In genomic region chr22:20857838-20858614, GRCh38 we compare ENCODE assay signal across 8 cellular contexts. TPM values are rescaled to one million over a fixed set of nuclear protein-coding genes. Genes with fewer than 3 reads are reported as not detected.
DNase-seq lines count a peak whose midpoint lies in the region; ATAC-seq and TF ChIP-seq lines count a peak whose summit lies in the region.

No MANE protein-coding gene starts in this region.

- H3K9me3 Mint-ChIP-seq in nephron progenitor cell, result no peaks in the 10 kb centered on the region

- no peak for TF ChIP-seq CTCF in nephron progenitor cell (IDR thresholded peaks at IDR 0.05)

- peak overlapping the region; percentile 86 for H3K4me3 Mint-ChIP-seq in nephron progenitor cell

- peak overlapping the region; percentile 85 for H3K27ac Mint-ChIP-seq in nephron progenitor cell

- H3K27me3 Mint-ChIP-seq in nephron progenitor cell (ENCODE audit: low read depth, poor library complexity), result no peaks in the 10 kb centered on the region

- H3K4me1 Mint-ChIP-seq in nephron progenitor cell, result peaks cover 29% of the 10 kb centered on the region

- peaks cover 6% of the 10 kb centered on the region for H3K36me3 Mint-ChIP-seq in nephron progenitor cell (ENCODE audit: low read depth)

- peak; percentile 39 for ATAC-seq in GM21717 (IDR thresholded peaks at IDR 0.05; ENCODE audit: unreplicated experiment)

- DNase-seq in DMS79 (lab: John Stamatoyannopoulos, UW) (peak; percentile 41), RPMI7951 (ENCODE audit: low read depth) (peak; percentile 79), fibroblast of the conjunctiva (ENCODE audit: low read depth) (peak; percentile 72), nephron progenitor cell (peak; percentile 92)
- peak; percentile 82 for DNase-seq in Jurkat, Clone E6-1 (ENCODE audit: low read depth, low spot score)
- peak; percentile 74 for DNase-seq in activated effector memory CD4-positive, alpha-beta T cell treated with Interleukin-2 at 50 U/mL for 16 hours
- DNase-seq in stimulated activated naive CD4-positive, alpha-beta T cell treated with Interleukin-2 at 50 U/mL for 16 hours (lab: John Stamatoyannopoulos, UW), result peak; percentile 86

- peak overlapping the region; percentile 86 for H3K4me3 ChIP-seq in Jurkat, Clone E6-1 (ENCODE audit: low read length)

RNA-seq across cellular contexts. Expression of gene PI4KA, which starts 0.6 kb away (rescaled TPM):
- polyA plus RNA-seq in Jurkat, Clone E6-1 (2012; ENCODE audit: insufficient read depth, insufficient read length), result 39.6 TPM
- 17.8 and 19.4 TPM in 2 replicates for total RNA-seq in RPMI7951 (2014; rRNA removed; shearing (Covaris generic))

RNA-seq across cellular contexts. Expression of gene SNAP29, which starts 0.8 kb away (rescaled TPM):
- 57.3 TPM for polyA plus RNA-seq in Jurkat, Clone E6-1 (2012; ENCODE audit: insufficient read depth, insufficient read length)
- 9.2 and 13.1 TPM in 2 replicates for total RNA-seq in RPMI7951 (2014; rRNA removed; shearing (Covaris generic))

RNA-seq across cellular contexts. Expression of gene CRKL, which starts 59.2 kb away (rescaled TPM):
- 28.4 TPM for polyA plus RNA-seq in Jurkat, Clone E6-1 (2012; ENCODE audit: insufficient read depth, insufficient read length)
- 26.8 and 27.8 TPM in 2 replicates for total RNA-seq in RPMI7951 (2014; rRNA removed; shearing (Covaris generic))

Comparison
In these comparisons a context has a peak if more than half of its experiments do, and no peak if none do; other contexts are left out.
1. Peak in every context shown above with its lines: DNase-seq, ATAC-seq and H3K4me3 ChIP-seq.
2. DNase-seq: peak in every context shown above with its lines; median percentile 92 in nephron progenitor cell; 86 in stimulated activated naive CD4-positive, alpha-beta T cell treated with Interleukin-2 at 50 U/mL for 16 hours; 82 in Jurkat, Clone E6-1; 79 in RPMI7951; 74 in activated effector memory CD4-positive, alpha-beta T cell treated with Interleukin-2 at 50 U/mL for 16 hours; 72 in fibroblast of the conjunctiva; 41 in DMS79.